ENCODE assay signal across 22 cellular contexts in the genomic region with DNA sequence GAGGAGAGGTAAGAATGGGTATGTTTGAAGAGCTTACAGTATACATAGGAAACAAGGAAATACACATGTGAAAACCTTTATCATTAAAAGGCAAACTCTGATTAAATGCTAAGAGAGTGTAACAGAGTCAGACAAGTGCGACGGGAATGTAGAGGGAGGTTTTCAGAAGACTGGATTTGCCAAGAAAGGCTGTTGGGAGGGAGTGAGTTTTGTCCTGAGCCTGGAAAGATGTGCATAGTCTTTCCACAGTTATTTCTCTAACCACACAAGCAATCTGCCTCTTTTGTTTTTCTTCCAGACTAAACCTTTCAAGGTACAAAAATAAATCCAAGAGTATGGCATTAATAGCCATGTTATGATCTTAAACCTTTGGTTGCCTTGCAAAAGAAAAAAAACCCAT.
"Had no signal": no experiment of that assay in that cellular context is flagged by ENCODE, and none has a peak within 500 bp of the region (broad histone marks: within the 10 kb centered on the region; RNA-seq: fewer than 3 reads in every experiment).

No MANE protein-coding gene starts in this region.

- ATAC-seq: activated naive CD4-positive, alpha-beta T cell treated with anti-CD3 and anti-CD28 coated beads, Interleukin-2, amount 50 U/mL, for 72 hours; activated T-cell treated with anti-CD3 and anti-CD28 coated beads, Interleukin-2, amount 50 U/mL, for 4 hours; PC-3; SK-N-SH treated with all-trans-retinoic acid at 6 μM for 48 hours; T-cell; T-helper 17 cell had no signal

- DNase-seq: activated B cell treated with CpG ODN at 0.5 μM for 24 hours; activated CD4-positive, alpha-beta memory T cell treated with anti-CD3 and anti-CD28 coated beads for 36 hours; activated CD4-positive, alpha-beta T cell treated with anti-CD3 and anti-CD28 coated beads for 4 hours; activated CD4-positive, alpha-beta T cell treated with anti-CD3 and anti-CD28 coated beads, Interleukin-2, amount 50 U/mL, for 1 hour; activated CD4-positive, CD25-positive, alpha-beta regulatory T cell treated with anti-CD3 and anti-CD28 coated beads, Interleukin-2, amount 50 U/mL, for 72 hours; activated CD8-positive, alpha-beta memory T cell treated with anti-CD3 and anti-CD28 coated beads, Interleukin-2, amount 50 U/mL, for 4 hours; activated gamma-delta T cell treated with Interleukin-2 at 50 U/mL for 16 hours; activated naive CD4-positive, alpha-beta T cell treated with anti-CD3 and anti-CD28 coated beads for 36 hours; activated T-cell treated with anti-CD3 and anti-CD28 coated beads for 4 hours; activated T-cell treated with anti-CD3 and anti-CD28 coated beads, Interleukin-2, amount 50 U/mL, for 4 hours; adrenal gland; brain microvascular endothelial cell; central memory CD4-positive, alpha-beta T cell; PC-3; Peyer's patch; RPMI8226; SIG-M5; T-cell; T-helper 17 cell; T-helper 9 cell had no signal
